In the genomic region with DNA sequence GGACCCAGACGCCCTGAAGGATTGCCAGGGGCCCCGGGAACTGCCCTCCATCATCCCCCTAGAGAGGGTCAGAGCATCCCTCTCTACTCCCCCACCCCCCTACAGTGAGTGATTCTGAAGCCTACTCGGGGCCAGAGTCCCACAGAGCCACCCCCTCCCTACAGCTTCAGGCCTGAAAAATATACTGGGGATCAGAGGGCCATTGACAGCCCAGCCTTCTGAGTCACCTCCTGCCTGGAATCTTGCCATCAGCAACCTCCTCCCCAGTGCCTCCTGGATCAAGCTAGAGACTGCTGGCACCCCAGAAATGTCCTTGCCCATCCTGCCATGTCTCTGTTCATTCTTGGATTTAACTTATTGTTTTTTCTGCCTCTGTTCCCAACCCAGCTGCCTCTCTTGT, we compare ENCODE assay signal across 25 cellular contexts. TPM values are rescaled to one million over a fixed set of nuclear protein-coding genes. Genes with fewer than 3 reads are reported as not detected.
DNase-seq lines count a peak whose midpoint lies in the region; FAIRE-seq and TF ChIP-seq lines count a peak whose summit lies in the region.
"Had no signal": no experiment of that assay in that cellular context is flagged by ENCODE, and none has a peak within 500 bp of the region (broad histone marks: within the 10 kb centered on the region; RNA-seq: fewer than 3 reads in every experiment).

No MANE protein-coding gene starts in this region.

- no peak for TF ChIP-seq CTCF in endothelial cell of umbilical vein (IDR thresholded peaks at IDR 0.05; ENCODE audit: extremely low read depth in 1 of 2, insufficient read depth in 1 of 2, low read depth in 1 of 2, low read length in 2 of 2)
- TF ChIP-seq CTCF in osteocyte (IDR thresholded peaks at IDR 0.05): no peak

- H3K27ac Mint-ChIP-seq in osteocyte (ENCODE audit: unreplicated experiment): no peak overlapping the region
- H3K27ac Mint-ChIP-seq: activated naive CD4-positive, alpha-beta T cell treated with anti-CD3 and anti-CD28 coated beads for 36 hours; GM23338 had no signal

- H3K4me2 ChIP-seq in endothelial cell of umbilical vein (ENCODE audit: insufficient read depth, low read length): no peak overlapping the region
- H3K4me2 ChIP-seq: GM23338 had no signal

- CTCF ChIA-PET in endothelial cell of umbilical vein (lab: Charles Lee): interaction anchor here (0.7 to 2.4 kb wide), 2 partner anchors 22 to 214 kb away, joined by 4 to 7 read pairs; no protein-coding TSS in a partner anchor

- POLR2A ChIA-PET in endothelial cell of umbilical vein (lab: Charles Lee): no interaction called here

- H3K9me1 ChIP-seq in endothelial cell of umbilical vein (replicated peaks; ENCODE audit: control insufficient read depth, extremely low read depth, insufficient read depth, low read length): no peaks in the 10 kb centered on the region

- no peak overlapping the region for H3K27ac ChIP-seq in endothelial cell of umbilical vein (ENCODE audit: insufficient read depth, low read depth, low read length)
- H3K27ac ChIP-seq: SJSA1, upper lobe of left lung had no signal

- peaks cover under 1% of the 10 kb centered on the region for H3K4me1 ChIP-seq in endothelial cell of umbilical vein (ENCODE audit: control insufficient read depth, extremely low read depth, insufficient read depth, low read length)
- H3K4me1 ChIP-seq: Caco-2, SJSA1, upper lobe of left lung had no signal

- H3K36me3 ChIP-seq in MG63 (no peaks in the 10 kb centered on the region), endothelial cell of umbilical vein (ENCODE audit: control insufficient read depth in 2 of 2, extremely low read depth in 1 of 2, insufficient read depth in 2 of 2, low read length in 2 of 2) (no peaks in the 10 kb centered on the region)
- H3K36me3 ChIP-seq: SJSA1, upper lobe of left lung had no signal

- no peaks in the 10 kb centered on the region for H3K9me3 Mint-ChIP-seq in osteocyte (ENCODE audit: unreplicated experiment)
- H3K9me3 Mint-ChIP-seq: activated naive CD4-positive, alpha-beta T cell treated with anti-CD3 and anti-CD28 coated beads for 36 hours; GM23338; natural killer cell treated with Interleukin-12 subunit alpha and Interleukin-12 subunit beta and Interleukin-15 and Interleukin-18, amount 100 ng/mL, for 72 hours had no signal

- H3K27me3 Mint-ChIP-seq in osteocyte (ENCODE audit: unreplicated experiment): peaks cover 21% of the 10 kb centered on the region
- H3K27me3 Mint-ChIP-seq: natural killer cell treated with Interleukin-12 subunit alpha and Interleukin-12 subunit beta and Interleukin-15 and Interleukin-18, amount 100 ng/mL, for 72 hours had no signal

- H3K9ac ChIP-seq in endothelial cell of umbilical vein (replicated peaks; ENCODE audit: extremely low read depth, insufficient read depth, low read length): no peak overlapping the region

- H3K36me3 Mint-ChIP-seq in osteocyte (ENCODE audit: unreplicated experiment): peaks cover under 1% of the 10 kb centered on the region
- H3K36me3 Mint-ChIP-seq: CD14-positive monocyte; natural killer cell treated with Interleukin-12 subunit alpha and Interleukin-12 subunit beta and Interleukin-15 and Interleukin-18, amount 100 ng/mL, for 72 hours had no signal

- TF ChIP-seq POLR2A in endothelial cell of umbilical vein (IDR thresholded peaks at IDR 0.05; ENCODE audit: low read depth, low read length): no peak

- FAIRE-seq in endothelial cell of umbilical vein (lab: Jason Lieb, UNC): peak; percentile 64
- FAIRE-seq: RCC 7860 had no signal

- H3K9me3 ChIP-seq in MG63 (no peaks in the 10 kb centered on the region), endothelial cell of umbilical vein (replicated peaks; ENCODE audit: control insufficient read depth, insufficient read depth, low read length) (no peaks in the 10 kb centered on the region)
- H3K9me3 ChIP-seq: Caco-2, SJSA1, upper lobe of left lung had no signal

- no peaks in the 10 kb centered on the region for H3K79me2 ChIP-seq in endothelial cell of umbilical vein (ENCODE audit: control insufficient read depth, insufficient read depth, low read length)

- BruUV-seq in endothelial cell of umbilical vein (replicated peaks; lab: Mats Ljungman, UMichigan): no TSS peak

- intact Hi-C loops in endothelial cell of umbilical vein (cut with micrococcal nuclease): no loop called here

- H4K20me1 ChIP-seq in endothelial cell of umbilical vein (replicated peaks; ENCODE audit: control insufficient read depth, extremely low read depth, insufficient read depth, low read length): no peaks in the 10 kb centered on the region

- no peak overlapping the region for H3K4me3 Mint-ChIP-seq in osteocyte (ENCODE audit: unreplicated experiment)
- H3K4me3 Mint-ChIP-seq: activated naive CD4-positive, alpha-beta T cell treated with anti-CD3 and anti-CD28 coated beads for 36 hours; CD14-positive monocyte; GM23338; natural killer cell treated with Interleukin-12 subunit alpha and Interleukin-12 subunit beta and Interleukin-15 and Interleukin-18, amount 100 ng/mL, for 72 hours had no signal

- DNase-seq in ELR (ENCODE audit: low read depth) (peak; percentile 48), MG63 (peak; percentile 9), endothelial cell of umbilical vein (ENCODE audit: low read depth, low spot score) (no peak), renal cortical epithelial cell (ENCODE audit: low read depth) (peak; percentile 13), osteocyte (ENCODE audit: extremely low spot score, unreplicated experiment) (no peak), NOMO-1 treated with dmso at 0.1 percent for 144 hours (lab: John Stamatoyannopoulos, UW; ENCODE audit: unreplicated experiment) (no peak)
- no peak for DNase-seq in activated CD8-positive, alpha-beta memory T cell treated with anti-CD3 and anti-CD28 coated beads for 24 hours
- DNase-seq: activated CD4-positive, alpha-beta T cell treated with anti-CD3 and anti-CD28 coated beads, Interleukin-2, amount 50 U/mL, for 4 hours; activated naive CD4-positive, alpha-beta T cell treated with anti-CD3 and anti-CD28 coated beads for 36 hours; Caco-2; cerebellar nuclear complex; DMS79; hypothalamus; KG1; left cardiac atrium; NCI-H1417; NCI-H2081 treated with DMSO at 0.1 percent for 48 hours; NCI-H226; stimulated activated naive CD4-positive, alpha-beta T cell; upper lobe of left lung had no signal

- no peaks in the 10 kb centered on the region for H3K4me1 Mint-ChIP-seq in osteocyte (ENCODE audit: unreplicated experiment)

- H3K4me3 ChIP-seq in MG63 (no peak overlapping the region), endothelial cell of umbilical vein (replicated peaks in 1 of 3; ENCODE audit: insufficient read depth in 1 of 3, low read depth in 1 of 3, low read length in 3 of 3) (no peak overlapping the region)
- H3K4me3 ChIP-seq: GM23338, SJSA1, upper lobe of left lung had no signal

- dilution Hi-C loops in endothelial cell of umbilical vein (cut with MboI; ENCODE audit: extremely low pct_ligation_motif_present, low sequenced_read_pairs): no loop called here

- H3K27me3 ChIP-seq in MG63 (no peaks in the 10 kb centered on the region), endothelial cell of umbilical vein (ENCODE audit: control insufficient read depth in 2 of 2, insufficient read depth in 2 of 2, low read length in 2 of 2) (no peaks in the 10 kb centered on the region)
- H3K27me3 ChIP-seq: SJSA1, upper lobe of left lung had no signal

- no peak overlapping the region for H2AFZ ChIP-seq in endothelial cell of umbilical vein (ENCODE audit: low read depth, low read length)
- H2AFZ ChIP-seq: GM23338 had no signal

TF ChIP-seq in endothelial cell of umbilical vein, 7 proteins besides CTCF, POLR2A, EP300 and RAD21:
- TF ChIP-seq JUN (IDR thresholded peaks at IDR 0.05; ENCODE audit: borderline replicate concordance, insufficient read depth, insufficient read length, low read depth) (no peak), MYC (IDR thresholded peaks at IDR 0.05; ENCODE audit: low read depth, low read length) (no peak)
TF ChIP-seq in endothelial cell of umbilical vein: peak in this region for 0.

RNA-seq across cellular contexts. Expression of a gene that starts 21.7 kb away (rescaled TPM):
- total RNA-seq in MG63 (2014; rRNA removed; shearing (Covaris generic); ENCODE audit: low replicate concordance): 6.3 and 8.6 TPM in 2 replicates
- 14.9 and 16.2 TPM in 2 replicates for total RNA-seq in endothelial cell of umbilical vein
- polyA plus RNA-seq in endothelial cell of umbilical vein: 9.4 and 10.4 TPM in 2 replicates
- 9.8 and 10.5 TPM in 2 replicates for polyA plus RNA-seq in endothelial cell of umbilical vein (2011; cell fraction: cytosol; rRNA removed)
- polyA plus RNA-seq in endothelial cell of umbilical vein (2011; cell fraction: nucleus; rRNA removed): 22.2 and 22.6 TPM in 2 replicates
- 11.4 and 12.4 TPM in 2 replicates for polyA plus RNA-seq in endothelial cell of umbilical vein (2012)
- polyA minus RNA-seq in endothelial cell of umbilical vein: 8.4 and 10.7 TPM in 2 replicates
- polyA minus RNA-seq in endothelial cell of umbilical vein (2011; cell fraction: cytosol; rRNA and poly(A)+ RNA removed): 15.4 TPM
- polyA minus RNA-seq in endothelial cell of umbilical vein (2011; cell fraction: nucleus; rRNA and poly(A)+ RNA removed): 14.5 and 19.3 TPM in 2 replicates
- 41.8 and 81.8 TPM in 2 replicates for total RNA-seq in renal cortical epithelial cell
- total RNA-seq in osteocyte: 21.4 and 22.5 TPM in 2 replicates

RNA-seq across cellular contexts. Expression of a gene that starts 37.0 kb away (rescaled TPM):
- total RNA-seq in MG63 (2014; rRNA removed; shearing (Covaris generic); ENCODE audit: low replicate concordance): 8.2 and 22.9 TPM in 2 replicates
- total RNA-seq in endothelial cell of umbilical vein: 79.4 and 83.5 TPM in 2 replicates
- 9.9 and 27.3 TPM in 2 replicates for polyA plus RNA-seq in endothelial cell of umbilical vein
- polyA plus RNA-seq in endothelial cell of umbilical vein (2011; cell fraction: cytosol; rRNA removed): 10.9 and 11.7 TPM in 2 replicates
- polyA plus RNA-seq in endothelial cell of umbilical vein (2011; cell fraction: nucleus; rRNA removed): 103 and 185 TPM in 2 replicates
- polyA plus RNA-seq in endothelial cell of umbilical vein (2012): 52.3 and 66.6 TPM in 2 replicates
- 28.5 and 35.5 TPM in 2 replicates for polyA minus RNA-seq in endothelial cell of umbilical vein
- polyA minus RNA-seq in endothelial cell of umbilical vein (2011; cell fraction: cytosol; rRNA and poly(A)+ RNA removed): 10.9 TPM
- polyA minus RNA-seq in endothelial cell of umbilical vein (2011; cell fraction: nucleus; rRNA and poly(A)+ RNA removed): 33.8 and 38.8 TPM in 2 replicates
- total RNA-seq in renal cortical epithelial cell: 17.2 and 43.2 TPM in 2 replicates
- total RNA-seq in osteocyte: 53.0 and 66.1 TPM in 2 replicates

RNA-seq across cellular contexts. Expression of a gene that starts 41.9 kb away (rescaled TPM):
- 6.4 and 8.9 TPM in 2 replicates for total RNA-seq in MG63 (2014; rRNA removed; shearing (Covaris generic); ENCODE audit: low replicate concordance)
- 19.3 and 21.8 TPM in 2 replicates for total RNA-seq in endothelial cell of umbilical vein
- polyA plus RNA-seq in endothelial cell of umbilical vein: 7.3 and 9.9 TPM in 2 replicates
- polyA plus RNA-seq in endothelial cell of umbilical vein (2011; cell fraction: cytosol; rRNA removed): 10.1 and 11.0 TPM in 2 replicates
- 19.8 and 28.9 TPM in 2 replicates for polyA plus RNA-seq in endothelial cell of umbilical vein (2011; cell fraction: nucleus; rRNA removed)
- polyA plus RNA-seq in endothelial cell of umbilical vein (2012): 13.9 and 16.3 TPM in 2 replicates
- 12.6 and 18.6 TPM in 2 replicates for polyA minus RNA-seq in endothelial cell of umbilical vein
- 14.7 TPM for polyA minus RNA-seq in endothelial cell of umbilical vein (2011; cell fraction: cytosol; rRNA and poly(A)+ RNA removed)
- polyA minus RNA-seq in endothelial cell of umbilical vein (2011; cell fraction: nucleus; rRNA and poly(A)+ RNA removed): 12.2 and 12.5 TPM in 2 replicates
- total RNA-seq in renal cortical epithelial cell: 34.3 and 36.3 TPM in 2 replicates
- 29.7 and 29.8 TPM in 2 replicates for total RNA-seq in osteocyte

Comparison
In these comparisons a context has a peak if more than half of its experiments do, and no peak if none do; other contexts are left out.
1. DNase-seq: peak in ELR (single experiment), MG63 (single experiment) and renal cortical epithelial cell (single experiment); none in endothelial cell of umbilical vein (single experiment), osteocyte (single experiment), NOMO-1 treated with dmso at 0.1 percent for 144 hours (single experiment) and activated CD8-positive, alpha-beta memory T cell treated with anti-CD3 and anti-CD28 coated beads for 24 hours (single experiment).